In the genomic region with DNA sequence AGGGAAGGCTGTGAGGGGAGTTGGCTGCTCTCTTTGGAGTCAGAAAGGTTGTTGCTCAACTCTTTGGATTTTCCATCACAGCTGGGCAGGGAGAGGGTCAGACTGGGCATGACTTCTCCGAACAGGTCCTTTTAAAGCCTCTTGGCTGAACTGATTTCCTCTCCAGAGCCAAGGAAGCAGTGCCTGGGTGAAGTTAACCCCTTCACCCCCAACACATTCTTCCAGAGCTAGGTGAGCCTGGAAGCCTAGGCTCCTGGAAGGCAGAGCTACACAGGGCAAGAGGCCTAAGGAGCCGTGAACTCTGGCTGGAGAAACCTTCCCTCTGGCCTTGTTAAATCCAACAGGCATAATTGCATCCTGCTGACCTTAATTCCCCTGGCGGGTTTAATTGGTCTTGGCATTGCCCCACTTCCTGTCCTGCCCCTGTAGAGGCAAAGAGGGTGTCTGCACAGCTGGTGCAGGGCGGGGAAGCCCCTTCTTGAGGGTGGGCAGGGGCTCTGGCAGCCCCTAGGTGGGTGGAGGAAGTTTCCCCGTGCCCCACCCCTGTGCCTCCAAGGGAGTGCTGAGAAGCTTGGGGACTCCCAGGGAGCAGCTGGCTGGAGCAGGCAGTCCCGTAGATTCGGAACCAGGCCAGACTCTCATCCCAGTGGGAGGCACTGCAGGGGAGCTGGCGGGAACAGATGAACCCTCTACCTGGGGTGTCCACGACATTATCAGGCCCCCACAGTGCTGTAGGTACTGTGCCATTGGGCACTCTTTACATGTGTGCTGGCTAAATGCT, we compare ENCODE assay signal across 13 cellular contexts. TPM values are rescaled to one million over a fixed set of nuclear protein-coding genes. Genes with fewer than 3 reads are reported as not detected.
A peak's percentile ranks its signal among the peaks of the same experiment; 100 is the strongest.
DNase-seq lines count a peak whose midpoint lies in the region; ATAC-seq and TF ChIP-seq lines count a peak whose summit lies in the region.
"Had no signal": no experiment of that assay in that cellular context is flagged by ENCODE, and none has a peak within 500 bp of the region (broad histone marks: within the 10 kb centered on the region; RNA-seq: fewer than 3 reads in every experiment).

No MANE protein-coding gene starts in this region.

- no peaks in the 10 kb centered on the region for H3K4me1 Mint-ChIP-seq in stimulated activated naive CD8-positive, alpha-beta T cell treated with anti-CD3 and anti-CD28 coated beads, Interleukin-15, amount 100 ng/mL, for 72 hours
- H3K4me1 Mint-ChIP-seq in activated T-cell treated with anti-CD3 and anti-CD28 coated beads, Interleukin-2, amount 50 U/mL, for 4 hours (ENCODE audit: low read depth): no peaks in the 10 kb centered on the region
- H3K4me1 Mint-ChIP-seq in activated T-cell treated with anti-CD3 and anti-CD28 coated beads, Interleukin-2, amount 50 U/mL, for 24 hours (ENCODE audit: low read depth): no peaks in the 10 kb centered on the region
- H3K4me1 Mint-ChIP-seq: activated naive CD4-positive, alpha-beta T cell treated with anti-CD3 and anti-CD28 coated beads, Interleukin-2, amount 50 U/mL, for 24 hours had no signal

- 63% methylated on average over 8 of the region's 9 CpGs for WGBS in hepatocyte (ENCODE audit: low lambda C conversion rate, missing lambda C conversion rate)
- WGBS in aorta, 2 donors: 5% methylated on average over 9 of the region's 9 CpGs

- peaks cover 10% of the 10 kb centered on the region for H3K4me1 ChIP-seq in hepatocyte (ENCODE audit: insufficient read depth)
- H3K4me1 ChIP-seq in aorta (ENCODE audit: control insufficient read depth in 1 of 2, insufficient read depth in 2 of 2, low read length in 2 of 2): peaks cover 4 to 5% of the 10 kb centered on the region in 2 donors
- H3K4me1 ChIP-seq: Peyer's patch had no signal

- H3K27ac Mint-ChIP-seq in stimulated activated naive CD8-positive, alpha-beta T cell treated with anti-CD3 and anti-CD28 coated beads, Interleukin-15, amount 100 ng/mL, for 72 hours: no peak overlapping the region
- H3K27ac Mint-ChIP-seq in activated T-cell treated with anti-CD3 and anti-CD28 coated beads, Interleukin-2, amount 50 U/mL, for 24 hours: no peak overlapping the region
- H3K27ac Mint-ChIP-seq: CD4-positive, alpha-beta T cell had no signal

- no peak for TF ChIP-seq CTCF in hepatocyte (IDR thresholded peaks at IDR 0.05; ENCODE audit: poor library complexity)
- TF ChIP-seq CTCF in WERI-Rb-1 (IDR thresholded peaks at IDR 0.05; ENCODE audit: low read depth, low read length): no peak

- H3K9me2 ChIP-seq in hepatocyte (replicated peaks; ENCODE audit: insufficient read depth): no peaks in the 10 kb centered on the region

- H3K27ac ChIP-seq in hepatocyte: no peak overlapping the region
- peak overlapping the region; percentile 78 to 88 for H3K27ac ChIP-seq in aorta (ENCODE audit: low read depth in 1 of 2, low read length in 2 of 2)
- H3K27ac ChIP-seq in WERI-Rb-1: no peak overlapping the region
- H3K27ac ChIP-seq: Peyer's patch had no signal

- H3K4me3 ChIP-seq in hepatocyte: no peak overlapping the region
- no peak overlapping the region for H3K4me3 ChIP-seq in aorta (ENCODE audit: low read length in 2 of 2)
- no peak overlapping the region for H3K4me3 ChIP-seq in WERI-Rb-1 (ENCODE audit: low read depth, low read length)
- H3K4me3 ChIP-seq: Peyer's patch had no signal

- no peak overlapping the region for H3K4me2 ChIP-seq in hepatocyte

- H3K4me3 Mint-ChIP-seq in stimulated activated naive CD8-positive, alpha-beta T cell treated with anti-CD3 and anti-CD28 coated beads, Interleukin-15, amount 100 ng/mL, for 72 hours: no peak overlapping the region
- H3K4me3 Mint-ChIP-seq in activated T-cell treated with anti-CD3 and anti-CD28 coated beads, Interleukin-2, amount 50 U/mL, for 4 hours: no peak overlapping the region
- H3K4me3 Mint-ChIP-seq in activated T-cell treated with anti-CD3 and anti-CD28 coated beads, Interleukin-2, amount 50 U/mL, for 24 hours: no peak overlapping the region
- H3K4me3 Mint-ChIP-seq: activated naive CD4-positive, alpha-beta T cell treated with anti-CD3 and anti-CD28 coated beads, Interleukin-2, amount 50 U/mL, for 24 hours; CD4-positive, alpha-beta T cell had no signal

- no peaks in the 10 kb centered on the region for H4K20me1 ChIP-seq in hepatocyte (ENCODE audit: insufficient read depth, poor library complexity, severe bottlenecking)

- H3K27me3 Mint-ChIP-seq in stimulated activated naive CD8-positive, alpha-beta T cell treated with anti-CD3 and anti-CD28 coated beads, Interleukin-15, amount 100 ng/mL, for 72 hours: no peaks in the 10 kb centered on the region
- H3K27me3 Mint-ChIP-seq in activated T-cell treated with anti-CD3 and anti-CD28 coated beads, Interleukin-2, amount 50 U/mL, for 4 hours (ENCODE audit: low read depth): no peaks in the 10 kb centered on the region
- no peaks in the 10 kb centered on the region for H3K27me3 Mint-ChIP-seq in activated T-cell treated with anti-CD3 and anti-CD28 coated beads, Interleukin-2, amount 50 U/mL, for 24 hours
- H3K27me3 Mint-ChIP-seq: activated naive CD4-positive, alpha-beta T cell treated with anti-CD3 and anti-CD28 coated beads, Interleukin-2, amount 50 U/mL, for 24 hours; CD4-positive, alpha-beta T cell had no signal

- no peak for DNase-seq in stimulated activated naive CD8-positive, alpha-beta T cell treated with anti-CD3 and anti-CD28 coated beads, Interleukin-15, amount 100 ng/mL, for 72 hours
- DNase-seq in stimulated activated naive CD8-positive, alpha-beta T cell treated with anti-CD3 and anti-CD28 coated beads, Interleukin-15, Interleukin-2, amounts not matched to agents 100 U/mL and 50 U/mL, for 24 hours: no peak
- DNase-seq in RPMI7951 (ENCODE audit: low read depth): peak; percentile 62
- peak; percentile 16 for DNase-seq in hepatocyte (ENCODE audit: low spot score)
- DNase-seq in aorta: peak in 1 of 2 donors; percentile 62
- no peak for DNase-seq in WERI-Rb-1
- DNase-seq in activated T-cell treated with anti-CD3 and anti-CD28 coated beads, Interleukin-2, amount 50 U/mL, for 4 hours: no peak
- no peak for DNase-seq in activated T-cell treated with anti-CD3 and anti-CD28 coated beads, Interleukin-2, amount 50 U/mL, for 24 hours
- DNase-seq: CD4-positive, alpha-beta T cell; Peyer's patch; stimulated activated CD4-positive, alpha-beta T cell treated with anti-CD3 and anti-CD28 coated beads, Interleukin-4, amount 100 ng/mL, for 24 hours had no signal

- H3K27me3 ChIP-seq in hepatocyte (no peaks in the 10 kb centered on the region), aorta (ENCODE audit: control insufficient read depth in 1 of 2, insufficient read depth in 2 of 2, low read length in 1 of 2) (no peaks in the 10 kb centered on the region), WERI-Rb-1 (ENCODE audit: insufficient read depth, low read depth, severe bottlenecking) (no peaks in the 10 kb centered on the region)
- H3K27me3 ChIP-seq: Peyer's patch had no signal

- no peaks in the 10 kb centered on the region for H3K9me3 Mint-ChIP-seq in stimulated activated naive CD8-positive, alpha-beta T cell treated with anti-CD3 and anti-CD28 coated beads, Interleukin-15, amount 100 ng/mL, for 72 hours
- no peaks in the 10 kb centered on the region for H3K9me3 Mint-ChIP-seq in activated T-cell treated with anti-CD3 and anti-CD28 coated beads, Interleukin-2, amount 50 U/mL, for 4 hours
- no peaks in the 10 kb centered on the region for H3K9me3 Mint-ChIP-seq in activated T-cell treated with anti-CD3 and anti-CD28 coated beads, Interleukin-2, amount 50 U/mL, for 24 hours
- H3K9me3 Mint-ChIP-seq: activated naive CD4-positive, alpha-beta T cell treated with anti-CD3 and anti-CD28 coated beads, Interleukin-2, amount 50 U/mL, for 24 hours; CD4-positive, alpha-beta T cell had no signal

- no peaks in the 10 kb centered on the region for H3K36me3 Mint-ChIP-seq in activated T-cell treated with anti-CD3 and anti-CD28 coated beads, Interleukin-2, amount 50 U/mL, for 4 hours (ENCODE audit: insufficient read depth)
- H3K36me3 Mint-ChIP-seq in activated T-cell treated with anti-CD3 and anti-CD28 coated beads, Interleukin-2, amount 50 U/mL, for 24 hours (ENCODE audit: low read depth): no peaks in the 10 kb centered on the region
- H3K36me3 Mint-ChIP-seq: activated naive CD4-positive, alpha-beta T cell treated with anti-CD3 and anti-CD28 coated beads, Interleukin-2, amount 50 U/mL, for 24 hours had no signal

- peak; percentile 13 for ATAC-seq in stimulated activated naive CD8-positive, alpha-beta T cell treated with anti-CD3 and anti-CD28 coated beads, Interleukin-15, amount 100 ng/mL, for 72 hours
- no peak for ATAC-seq in stimulated activated naive CD8-positive, alpha-beta T cell treated with anti-CD3 and anti-CD28 coated beads, Interleukin-15, Interleukin-2, amounts not matched to agents 100 U/mL and 50 U/mL, for 24 hours
- peak; percentile 66 for ATAC-seq in aorta (ENCODE audit: low FRiP score)
- ATAC-seq in activated T-cell treated with anti-CD3 and anti-CD28 coated beads, Interleukin-2, amount 50 U/mL, for 4 hours: no peak
- ATAC-seq: activated CD4-positive, CD25-positive, alpha-beta regulatory T cell treated with anti-CD3 and anti-CD28 coated beads, Interleukin-2, amount 50 U/mL, for 24 hours had no signal

- H3K9me3 ChIP-seq in hepatocyte (ENCODE audit: low read depth) (no peaks in the 10 kb centered on the region), aorta (ENCODE audit: control insufficient read depth, low read length) (no peaks in the 10 kb centered on the region), WERI-Rb-1 (ENCODE audit: severe bottlenecking) (no peaks in the 10 kb centered on the region)
- H3K9me3 ChIP-seq: Peyer's patch had no signal

- no peaks in the 10 kb centered on the region for H3K36me3 ChIP-seq in hepatocyte (replicated peaks; ENCODE audit: insufficient read depth, low read depth)
- no peaks in the 10 kb centered on the region for H3K36me3 ChIP-seq in aorta (ENCODE audit: control insufficient read depth in 1 of 2, insufficient read depth in 2 of 2, low read length in 1 of 2)
- no peaks in the 10 kb centered on the region; the same call in 1 of the 2 replicates for H3K36me3 ChIP-seq in WERI-Rb-1
- H3K36me3 ChIP-seq: Peyer's patch had no signal

- no peak overlapping the region for H2AFZ ChIP-seq in hepatocyte

- intact Hi-C loops in aorta (cut with DNase I): loop anchor here in 1 of 2 donors (5.0 kb wide), 1 partner anchor 78 kb away; a partner anchor contains a TSS

- H3K79me2 ChIP-seq in hepatocyte: no peaks in the 10 kb centered on the region

RNA-seq across cellular contexts. Expression of a gene that starts 3.6 kb away (rescaled TPM):
- 0.36 and 0.59 TPM in 2 replicates for total RNA-seq in RPMI7951 (2014; rRNA removed; shearing (Covaris generic))
- total RNA-seq in hepatocyte: not detected in 2 replicates
- polyA plus RNA-seq in hepatocyte: 0.33 TPM in 1 of 2 replicates, not detected in the other
- total RNA-seq in aorta: under 1 TPM in 1 of 2 donors, not detected in 1; 0.30 TPM
- 1 to 10 TPM in 1 of 2 donors, not detected in 1; 8.1 TPM for polyA plus RNA-seq in aorta
- total RNA-seq in activated T-cell treated with anti-CD3 and anti-CD28 coated beads, Interleukin-2, amount 50 U/mL, for 4 hours: under 1 TPM in 2 of 3 donors, not detected in 1; 0.10 to 0.11 TPM
- total RNA-seq: CD4-positive, alpha-beta T cell had no signal

RNA-seq across cellular contexts. Expression of a gene that starts 29.8 kb away (rescaled TPM):
- 0.24 and 0.39 TPM in 2 replicates for total RNA-seq in RPMI7951 (2014; rRNA removed; shearing (Covaris generic))
- 0.64 and 0.87 TPM in 2 replicates for total RNA-seq in hepatocyte
- polyA plus RNA-seq in hepatocyte: 0.96 and 1.1 TPM in 2 replicates
- total RNA-seq in aorta: 10 to 100 TPM in 1 of 2 donors, 1 to 10 TPM in 1; 10.0 to 20.2 TPM
- 10 to 100 TPM; 11.4 to 76.4 TPM for polyA plus RNA-seq in aorta
- total RNA-seq in activated T-cell treated with anti-CD3 and anti-CD28 coated beads, Interleukin-2, amount 50 U/mL, for 4 hours: not detected
- total RNA-seq: CD4-positive, alpha-beta T cell; Peyer's patch had no signal

RNA-seq across cellular contexts. Expression of a gene that starts 54.7 kb away (rescaled TPM):
- total RNA-seq in RPMI7951 (2014; rRNA removed; shearing (Covaris generic)): not detected in 2 replicates
- 23.0 and 23.5 TPM in 2 replicates for total RNA-seq in hepatocyte
- polyA plus RNA-seq in hepatocyte: 10.2 and 12.2 TPM in 2 replicates
- 1 to 10 TPM; 2.4 to 4.7 TPM for total RNA-seq in aorta
- 10 to 100 TPM in 1 of 2 donors, 1 to 10 TPM in 1; 2.6 to 31.7 TPM for polyA plus RNA-seq in aorta
- total RNA-seq in activated T-cell treated with anti-CD3 and anti-CD28 coated beads, Interleukin-2, amount 50 U/mL, for 4 hours: not detected
- total RNA-seq: CD4-positive, alpha-beta T cell had no signal

RNA-seq across cellular contexts. Expression of a gene that starts 54.8 kb away (rescaled TPM):
- not detected in 2 replicates for total RNA-seq in RPMI7951 (2014; rRNA removed; shearing (Covaris generic))
- total RNA-seq in hepatocyte (0.84 TPM in 1 of 2 replicates, not detected in the other), aorta (under 1 TPM; 0.19 to 0.81 TPM)
- polyA plus RNA-seq in hepatocyte (0.18 and 0.54 TPM in 2 replicates), aorta (under 1 TPM in 1 of 2 donors, not detected in 1; 0.61 TPM)
- total RNA-seq in activated T-cell treated with anti-CD3 and anti-CD28 coated beads, Interleukin-2, amount 50 U/mL, for 4 hours: not detected
- total RNA-seq: CD4-positive, alpha-beta T cell had no signal

Comparison
In these comparisons a context has a peak if more than half of its experiments do, and no peak if none do; other contexts are left out.
1. ATAC-seq: peak in stimulated activated naive CD8-positive, alpha-beta T cell treated with anti-CD3 and anti-CD28 coated beads, Interleukin-15, amount 100 ng/mL, for 72 hours (single experiment) and aorta (single experiment); none in stimulated activated naive CD8-positive, alpha-beta T cell treated with anti-CD3 and anti-CD28 coated beads, Interleukin-15, Interleukin-2, amounts not matched to agents 100 U/mL and 50 U/mL, for 24 hours (single experiment) and activated T-cell treated with anti-CD3 and anti-CD28 coated beads, Interleukin-2, amount 50 U/mL, for 4 hours (0 of 2).
2. DNase-seq: peak in RPMI7951 (single experiment) and hepatocyte (single experiment); none in stimulated activated naive CD8-positive, alpha-beta T cell treated with anti-CD3 and anti-CD28 coated beads, Interleukin-15, amount 100 ng/mL, for 72 hours (0 of 2), stimulated activated naive CD8-positive, alpha-beta T cell treated with anti-CD3 and anti-CD28 coated beads, Interleukin-15, Interleukin-2, amounts not matched to agents 100 U/mL and 50 U/mL, for 24 hours (single experiment), WERI-Rb-1 (single experiment), activated T-cell treated with anti-CD3 and anti-CD28 coated beads, Interleukin-2, amount 50 U/mL, for 4 hours (single experiment) and activated T-cell treated with anti-CD3 and anti-CD28 coated beads, Interleukin-2, amount 50 U/mL, for 24 hours (single experiment).
3. H3K27ac ChIP-seq: peak in aorta (2 of 2); none in hepatocyte (single experiment) and WERI-Rb-1 (single experiment).